ENCODE assay signal across 20 cellular contexts in genomic region chr14:74325446-74325845, GRCh38. TPM values are rescaled to one million over a fixed set of nuclear protein-coding genes. Genes with fewer than 3 reads are reported as not detected.
DNase-seq lines count a peak whose midpoint lies in the region; ATAC-seq, FAIRE-seq and TF ChIP-seq lines count a peak whose summit lies in the region.
"Had no signal": no experiment of that assay in that cellular context is flagged by ENCODE, and none has a peak within 500 bp of the region (broad histone marks: within the 10 kb centered on the region; RNA-seq: fewer than 3 reads in every experiment).

No MANE protein-coding gene starts in this region.

- H4K20me1 ChIP-seq in GM23338 (replicated peaks; ENCODE audit: insufficient read depth) (no peaks in the 10 kb centered on the region), H1 (replicated peaks in 1 of 2; ENCODE audit: control insufficient read depth in 1 of 2, insufficient read depth in 2 of 2, low read length in 2 of 2) (no peaks in the 10 kb centered on the region)

- H3K4me3 Mint-ChIP-seq in GM23338 (peak overlapping the region; percentile 55; the same call in 2 of the 3 replicates), mesothelial cell of epicardium (no peak overlapping the region)
- no peak overlapping the region for H3K4me3 Mint-ChIP-seq in activated CD8-positive, alpha-beta T cell treated with anti-CD3 and anti-CD28 coated beads for 36 hours
- H3K4me3 Mint-ChIP-seq: CD4-positive, CD25-positive, alpha-beta regulatory T cell had no signal

- no peak for TF ChIP-seq CTCF in GM23338 (conservative IDR thresholded peaks at IDR 0.05; ENCODE audit: low read depth in 2 of 2)
- TF ChIP-seq CTCF in H1 (IDR thresholded peaks at IDR 0.05; ENCODE audit: control extremely low read depth in 1 of 3, insufficient read depth in 1 of 3, low read depth in 1 of 3, low read length in 3 of 3) = no peak
- no peak for TF ChIP-seq CTCF in mesothelial cell of epicardium (IDR thresholded peaks at IDR 0.05; ENCODE audit: unreplicated experiment)
- no peak for TF ChIP-seq CTCF in activated CD8-positive, alpha-beta T cell treated with anti-CD3 and anti-CD28 coated beads for 36 hours (IDR thresholded peaks at IDR 0.05)

- no peak for ATAC-seq in GM23338
- no peak for ATAC-seq in activated CD8-positive, alpha-beta T cell treated with anti-CD3 and anti-CD28 coated beads for 36 hours
- ATAC-seq: Panc1 had no signal

- in situ Hi-C loops in HAP-1 (cut with MboI; ENCODE audit: low sequenced_read_pairs) = no loop called here

- H3K36me3 ChIP-seq in GM23338 (ENCODE audit: insufficient read depth) = no peaks in the 10 kb centered on the region
- H3K36me3 ChIP-seq in HUES6 (ENCODE audit: control insufficient read depth, insufficient read depth, low read length) = no peaks in the 10 kb centered on the region
- no peaks in the 10 kb centered on the region for H3K36me3 ChIP-seq in H1 (ENCODE audit: control insufficient read depth in 2 of 4, insufficient read depth in 4 of 4, low read length in 3 of 4)
- H3K36me3 ChIP-seq in HAP-1 (replicated peaks) = no peaks in the 10 kb centered on the region

- H3K27me3 Mint-ChIP-seq in GM23338 (ENCODE audit: insufficient read depth, low read depth, poor library complexity) = peaks cover 17% of the 10 kb centered on the region
- no peaks in the 10 kb centered on the region for H3K27me3 Mint-ChIP-seq in mesothelial cell of epicardium (ENCODE audit: low read depth)
- H3K27me3 Mint-ChIP-seq in activated CD8-positive, alpha-beta T cell treated with anti-CD3 and anti-CD28 coated beads for 36 hours = peaks cover 4% of the 10 kb centered on the region

- no peak overlapping the region for H3K14ac ChIP-seq in H1 (ENCODE audit: insufficient read length)

- no peaks in the 10 kb centered on the region for H3F3A ChIP-seq in GM23338 (replicated peaks; ENCODE audit: low read depth)

- H3K23me2 ChIP-seq in H1 (ENCODE audit: low read depth, low read length) = peaks cover 6% of the 10 kb centered on the region

- H3K23ac ChIP-seq in H1 (ENCODE audit: insufficient read length) = no peak overlapping the region

- H3K79me1 ChIP-seq in H1 (ENCODE audit: low read depth, low read length) = no peaks in the 10 kb centered on the region

- no peaks in the 10 kb centered on the region; the same call in 2 of the 3 replicates for H3K9me3 Mint-ChIP-seq in GM23338
- H3K9me3 Mint-ChIP-seq in mesothelial cell of epicardium = no peaks in the 10 kb centered on the region
- no peaks in the 10 kb centered on the region for H3K9me3 Mint-ChIP-seq in activated CD8-positive, alpha-beta T cell treated with anti-CD3 and anti-CD28 coated beads for 36 hours

- H3K36me3 Mint-ChIP-seq in GM23338 (ENCODE audit: low read depth) (peaks cover 4% of the 10 kb centered on the region; the same call in 1 of the 3 replicates), mesothelial cell of epicardium (no peaks in the 10 kb centered on the region)
- H3K36me3 Mint-ChIP-seq in activated CD8-positive, alpha-beta T cell treated with anti-CD3 and anti-CD28 coated beads for 36 hours (ENCODE audit: low read depth) = no peaks in the 10 kb centered on the region
- H3K36me3 Mint-ChIP-seq: CD4-positive, CD25-positive, alpha-beta regulatory T cell had no signal

- no peak overlapping the region for H4K8ac ChIP-seq in H1 (ENCODE audit: extremely low read depth, insufficient read depth, low read length)

- H3K9me3 ChIP-seq in HUES6 (ENCODE audit: control insufficient read depth, insufficient read depth, low read depth, low read length) = no peaks in the 10 kb centered on the region
- H3K9me3 ChIP-seq in H1 (ENCODE audit: insufficient read depth in 2 of 2, low read depth in 1 of 2, low read length in 1 of 2) = no peaks in the 10 kb centered on the region
- no peaks in the 10 kb centered on the region for H3K9me3 ChIP-seq in HAP-1

- no peak for TF ChIP-seq POLR2A in H1 (IDR thresholded peaks at IDR 0.05; ENCODE audit: control extremely low read depth in 1 of 2, low read depth in 2 of 2, low read length in 2 of 2)

- H2AFZ ChIP-seq in GM23338 = no peak overlapping the region
- no peak overlapping the region for H2AFZ ChIP-seq in H1 (ENCODE audit: low read length)

- peak overlapping the region; percentile 89 for H3K18ac ChIP-seq in H1 (ENCODE audit: extremely low read depth, low read length)

- TF ChIP-seq RAD21 in H1 (IDR thresholded peaks at IDR 0.05 in 1 of 2, conservative IDR thresholded peaks at IDR 0.05 in 1 of 2; ENCODE audit: low read depth in 2 of 2, low read length in 2 of 2) = no peak

- H2BK12ac ChIP-seq in H1 (ENCODE audit: low read depth, low read length) = peak overlapping the region; percentile 100

- H3K4ac ChIP-seq in H1 (replicated peaks; ENCODE audit: insufficient read length, low read depth, low read length) = peak overlapping the region; percentile 88

- H3K27me3 ChIP-seq in GM23338 (ENCODE audit: insufficient read depth) = no peaks in the 10 kb centered on the region
- H3K27me3 ChIP-seq in HUES6 (ENCODE audit: control insufficient read depth, insufficient read depth, low read length) = no peaks in the 10 kb centered on the region
- H3K27me3 ChIP-seq in H1 (replicated peaks in 1 of 4; ENCODE audit: control insufficient read depth in 3 of 4, extremely low read depth in 1 of 4, insufficient read depth in 3 of 4, low read length in 3 of 4) = no peaks in the 10 kb centered on the region
- H3K27me3 ChIP-seq in HAP-1 (ENCODE audit: low read depth) = no peaks in the 10 kb centered on the region

- H3K4me1 Mint-ChIP-seq in GM23338 (peaks cover 35% of the 10 kb centered on the region), mesothelial cell of epicardium (peaks cover 30% of the 10 kb centered on the region)
- no peaks in the 10 kb centered on the region for H3K4me1 Mint-ChIP-seq in activated CD8-positive, alpha-beta T cell treated with anti-CD3 and anti-CD28 coated beads for 36 hours (ENCODE audit: low read depth)
- H3K4me1 Mint-ChIP-seq: CD4-positive, CD25-positive, alpha-beta regulatory T cell had no signal

- H3K79me2 ChIP-seq in GM23338 (replicated peaks; ENCODE audit: insufficient read depth) = no peaks in the 10 kb centered on the region
- no peaks in the 10 kb centered on the region for H3K79me2 ChIP-seq in H1 (ENCODE audit: control insufficient read depth in 1 of 2, insufficient read depth in 2 of 2, low read length in 2 of 2)

- CTCF ChIA-PET in H1 (lab: Charles Lee; ENCODE audit: partially characterized antibody) = interaction anchor here (0.6 to 6.5 kb wide), 27 partner anchors 9 to 526 kb away, joined by 3 to 77 read pairs (median 4); partner anchors contain the start of genes ABCD4 and VRTN
- CTCF ChIA-PET in activated CD8-positive, alpha-beta T cell treated with anti-CD3 and anti-CD28 coated beads for 36 hours (lab: Charles Lee) = interaction anchor here (0.7 to 2.1 kb wide), 4 partner anchors 11 to 19 kb away, joined by 3 to 10 read pairs (median 4); no protein-coding TSS in a partner anchor

- POLR2A ChIA-PET in H1 (lab: Charles Lee; ENCODE audit: partially characterized antibody) = interaction anchor here (0.7 to 10.9 kb wide), 14 partner anchors 8 to 153 kb away, joined by 3 to 282 read pairs (median 8); partner anchors contain the start of genes ABCD4 and VRTN
- POLR2A ChIA-PET in activated CD8-positive, alpha-beta T cell treated with anti-CD3 and anti-CD28 coated beads for 36 hours (lab: Charles Lee) = no interaction called here

- no peak for TF ChIP-seq EP300 in H1 (IDR thresholded peaks at IDR 0.05; ENCODE audit: borderline replicate concordance in 1 of 2, low read depth in 2 of 2, low read length in 2 of 2)

- H3K9me2 ChIP-seq in GM23338 (ENCODE audit: insufficient read depth) = no peaks in the 10 kb centered on the region

- H4K5ac ChIP-seq in H1 (ENCODE audit: insufficient read length, low read depth, low read length) = peak overlapping the region; percentile 60

- H3K27ac ChIP-seq in GM23338 (ENCODE audit: low read depth) (peak overlapping the region; percentile 100), HUES6 (ENCODE audit: low read depth, low read length) (peak overlapping the region; percentile 96), H1 (ENCODE audit: low read depth, low read length) (peak overlapping the region; percentile 99)
- H3K27ac ChIP-seq: RWPE1 had no signal

- H3K4me1 ChIP-seq in GM23338 (ENCODE audit: insufficient read depth) (peaks cover 25% of the 10 kb centered on the region; the same call in 1 of the 2 replicates), HUES6 (ENCODE audit: control insufficient read depth, insufficient read depth, low read length) (peaks cover 29% of the 10 kb centered on the region), H1 (replicated peaks in 1 of 4; ENCODE audit: control insufficient read depth in 3 of 4, insufficient read depth in 4 of 4, low read length in 3 of 4) (peaks cover 16 to 22% (median 19%) of the 10 kb centered on the region in 4 experiments), HAP-1 (peaks cover 22% of the 10 kb centered on the region)

- H3K9ac ChIP-seq in HUES6 (ENCODE audit: low read length) = peak overlapping the region; percentile 85
- H3K9ac ChIP-seq in H1 (replicated peaks in 1 of 4; ENCODE audit: extremely low read depth in 1 of 4, low read depth in 3 of 4, low read length in 3 of 4) = no peak overlapping the region; a peak in 5 of 7 replicates

- no peak for DNase-seq in GM23338 (ENCODE audit: low spot score)
- DNase-seq in H1 (ENCODE audit: low read depth in 1 of 2, low spot score in 2 of 2) = no peak
- DNase-seq in mesothelial cell of epicardium (ENCODE audit: low spot score in 2 of 2, unreplicated experiment in 2 of 2) = no peak
- DNase-seq in HAP-1 (ENCODE audit: low spot score in 2 of 2) = no peak
- DNase-seq in putamen (ENCODE audit: low spot score) = no peak
- no peak for DNase-seq in activated CD8-positive, alpha-beta T cell treated with anti-CD3 and anti-CD28 coated beads for 36 hours
- no peak for DNase-seq in stimulated activated CD4-positive, alpha-beta T cell treated with anti-CD3 and anti-CD28 coated beads, Interleukin-4, amount 100 ng/mL, for 4 hours
- DNase-seq: DMS153, DND-41, KG1, NCI-H510A had no signal

- peak overlapping the region; percentile 98; the same call in 1 of the 2 replicates for H2BK20ac ChIP-seq in H1 (ENCODE audit: low read length)

- H3K56ac ChIP-seq in H1 (replicated peaks; ENCODE audit: insufficient read length, low read depth, low read length) = no peak overlapping the region

- H3K4me2 ChIP-seq in GM23338 (peak overlapping the region; percentile 63), H1 (ENCODE audit: insufficient read depth in 1 of 2, low read depth in 2 of 2, low read length in 2 of 2) (peak overlapping the region; percentile 70 to 84; a peak in 3 of 4 replicates)

- H2AK5ac ChIP-seq in H1 (ENCODE audit: low read depth, low read length) = peak overlapping the region; percentile 90

- 75% methylated on average over 3 of the region's 3 CpGs; no CpG with 5 or more reads in 1 of the 2 experiments for WGBS in H1 (ENCODE audit: extremely low coverage in 1 of 2, insufficient coverage in 1 of 2, insufficient read length in 1 of 2, insufficient replicate concordance in 2 of 2, low coverage in 1 of 2, low lambda C conversion rate in 2 of 2, missing lambda C conversion rate in 1 of 2), 2 experiments

- H3K4me3 ChIP-seq in GM23338 = no peak overlapping the region
- H3K4me3 ChIP-seq in HUES6 (ENCODE audit: low read depth, low read length) = no peak overlapping the region; the same call in 1 of the 2 replicates
- H3K4me3 ChIP-seq in H1 (ENCODE audit: extremely low read depth in 1 of 4, insufficient read depth in 2 of 4, low read depth in 3 of 4, low read length in 4 of 4) = peak overlapping the region in 1 of 4 experiments; percentile 45; a peak in 1 of 8 replicates
- H3K4me3 ChIP-seq in HAP-1 = no peak overlapping the region

- intact Hi-C loops in activated CD8-positive, alpha-beta T cell treated with anti-CD3 and anti-CD28 coated beads for 36 hours (cut with micrococcal nuclease) = no loop called here

- peak overlapping the region; percentile 100 for H2BK5ac ChIP-seq in H1 (ENCODE audit: low read depth, low read length)

- H2BK120ac ChIP-seq in H1 (replicated peaks; ENCODE audit: low read depth, low read length) = peak overlapping the region; percentile 98

- peak overlapping the region; percentile 92 for H4K91ac ChIP-seq in H1 (replicated peaks; ENCODE audit: insufficient read length, low read length)

- H2BK15ac ChIP-seq in H1 (ENCODE audit: low read length) = 0 out of 2 replicates have a peak overlapping the region, but pooled peaks have one; percentile 16

- FAIRE-seq in H1 (lab: Jason Lieb, UNC) = no peak

- H3K27ac Mint-ChIP-seq in GM23338 (peak overlapping the region; percentile 99), mesothelial cell of epicardium (peak overlapping the region; percentile 93)
- H3K27ac Mint-ChIP-seq in activated CD8-positive, alpha-beta T cell treated with anti-CD3 and anti-CD28 coated beads for 36 hours = no peak overlapping the region
- H3K27ac Mint-ChIP-seq: CD4-positive, CD25-positive, alpha-beta regulatory T cell had no signal

RNA-seq across cellular contexts. Expression of gene ABCD4, which starts 22.7 kb away (rescaled TPM):
- 56.6 and 73.1 TPM in 2 replicates for total RNA-seq in GM23338 (2014; rRNA removed; shearing (Covaris generic))
- polyA plus RNA-seq in GM23338 (2016; fragmentation: Nextera tagmentation; extraction: Ambion mirVana) = 60.5 and 64.6 TPM in 2 replicates
- total RNA-seq in H1 (2021; fragmentation: NEBNext Ultra II Directional; extraction: Animal tissue kit (Norgen Biotek cat#: 25700)) = 84.8 and 97.7 TPM in 2 replicates
- polyA plus RNA-seq in H1 (2011; rRNA removed) = 47.9 and 99.4 TPM in 2 replicates
- polyA plus RNA-seq in H1 (2011; cell fraction: cytosol; rRNA removed) = 76.0 TPM
- 316 TPM for polyA plus RNA-seq in H1 (2011; cell fraction: nucleus; rRNA removed)
- 74.1 to 103 TPM (median 94.9 TPM) in 4 replicates for polyA plus RNA-seq in H1 (2012, experiment 1 of 2)
- 58.2 TPM for polyA plus RNA-seq in H1 (2012, experiment 2 of 2)
- polyA plus RNA-seq in H1 (2013, experiment 1 of 2) = 46.2 TPM
- 40.9 TPM for polyA plus RNA-seq in H1 (2013, experiment 2 of 2)
- 60.8 and 99.4 TPM in 2 replicates for polyA minus RNA-seq in H1 (2011; rRNA and poly(A)+ RNA removed)
- polyA minus RNA-seq in H1 (2011; cell fraction: cytosol; rRNA and poly(A)+ RNA removed) = 44.9 TPM
- polyA minus RNA-seq in H1 (2011; cell fraction: nucleus; rRNA and poly(A)+ RNA removed) = 124 TPM
- 112 to 117 TPM (median 113 TPM) in 3 replicates for total RNA-seq in mesothelial cell of epicardium
- 10 to 100 TPM; 44.6 to 46.0 TPM for total RNA-seq in activated CD8-positive, alpha-beta T cell treated with anti-CD3 and anti-CD28 coated beads for 36 hours

RNA-seq across cellular contexts. Expression of gene VRTN, which starts 22.8 kb away (rescaled TPM):
- 129 and 143 TPM in 2 replicates for total RNA-seq in GM23338 (2014; rRNA removed; shearing (Covaris generic))
- polyA plus RNA-seq in GM23338 (2016; fragmentation: Nextera tagmentation; extraction: Ambion mirVana) (63.9 and 68.5 TPM in 2 replicates), H1 (2011; rRNA removed) (133 and 189 TPM in 2 replicates)
- 148 and 154 TPM in 2 replicates for total RNA-seq in H1 (2021; fragmentation: NEBNext Ultra II Directional; extraction: Animal tissue kit (Norgen Biotek cat#: 25700))
- 182 TPM for polyA plus RNA-seq in H1 (2011; cell fraction: cytosol; rRNA removed)
- polyA plus RNA-seq in H1 (2011; cell fraction: nucleus; rRNA removed) = 122 TPM
- polyA plus RNA-seq in H1 (2012, experiment 1 of 2) = 124 to 162 TPM (median 153 TPM) in 4 replicates
- 151 TPM for polyA plus RNA-seq in H1 (2012, experiment 2 of 2)
- polyA plus RNA-seq in H1 (2013, experiment 1 of 2) = 89.5 TPM
- 85.7 TPM for polyA plus RNA-seq in H1 (2013, experiment 2 of 2)
- polyA minus RNA-seq in H1 (2011; rRNA and poly(A)+ RNA removed) = 110 and 121 TPM in 2 replicates
- polyA minus RNA-seq in H1 (2011; cell fraction: cytosol; rRNA and poly(A)+ RNA removed) = 106 TPM
- 60.1 TPM for polyA minus RNA-seq in H1 (2011; cell fraction: nucleus; rRNA and poly(A)+ RNA removed)
- total RNA-seq in mesothelial cell of epicardium = not detected in 3 replicates
- total RNA-seq in activated CD8-positive, alpha-beta T cell treated with anti-CD3 and anti-CD28 coated beads for 36 hours = not detected
- total RNA-seq: A172; CD4-positive, CD25-positive, alpha-beta regulatory T cell; IMR-90; OCI-LY7; SK-MEL-5 had no signal
- polyA plus RNA-seq: BJ; CD4-positive, CD25-positive, alpha-beta regulatory T cell; IMR-90 had no signal

Comparison
In these comparisons a context has a peak if more than half of its experiments do, and no peak if none do; other contexts are left out.
1. RNA of gene VRTN, which starts 22.8 kb away (total RNA-seq): 148 to 154 TPM in H1 and 129 to 143 TPM in GM23338; not detected in mesothelial cell of epicardium and not detected in activated CD8-positive, alpha-beta T cell treated with anti-CD3 and anti-CD28 coated beads for 36 hours; every median in the first group is over 100 times any median in the second.
2. Peak in every context shown above with its lines, with median percentiles within 50 percentile points of each other: H3K27ac ChIP-seq.